In genomic region chr2:8067784-8068336, GRCh38 we compare ENCODE assay signal across 2 cellular contexts.
TF ChIP-seq lines count a peak whose summit lies in the region.

No MANE protein-coding gene starts in this region.

TF ChIP-seq in HepG2, 621 proteins besides CTCF, POLR2A, EP300 and RAD21:
- TF ChIP-seq, protein P1, sequence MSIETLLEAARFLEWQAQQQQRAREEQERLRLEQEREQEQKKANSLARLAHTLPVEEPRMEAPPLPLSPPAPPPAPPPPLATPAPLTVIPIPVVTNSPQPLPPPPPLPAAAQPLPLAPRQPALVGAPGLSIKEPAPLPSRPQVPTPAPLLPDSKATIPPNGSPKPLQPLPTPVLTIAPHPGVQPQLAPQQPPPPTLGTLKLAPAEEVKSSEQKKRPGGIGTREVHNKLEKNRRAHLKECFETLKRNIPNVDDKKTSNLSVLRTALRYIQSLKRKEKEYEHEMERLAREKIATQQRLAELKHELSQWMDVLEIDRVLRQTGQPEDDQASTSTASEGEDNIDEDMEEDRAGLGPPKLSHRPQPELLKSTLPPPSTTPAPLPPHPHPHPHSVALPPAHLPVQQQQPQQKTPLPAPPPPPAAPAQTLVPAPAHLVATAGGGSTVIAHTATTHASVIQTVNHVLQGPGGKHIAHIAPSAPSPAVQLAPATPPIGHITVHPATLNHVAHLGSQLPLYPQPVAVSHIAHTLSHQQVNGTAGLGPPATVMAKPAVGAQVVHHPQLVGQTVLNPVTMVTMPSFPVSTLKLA (IDR thresholded peaks at IDR 0.05) = peak; percentile 82
- TF ChIP-seq NR2F6 (IDR thresholded peaks at IDR 0.05) (no peak), NR2F6 (CRISPR knock-in tag; IDR thresholded peaks at IDR 0.05) (no peak), MEIS2 (CRISPR knock-in tag; IDR thresholded peaks at IDR 0.05) (no peak), RXRB (CRISPR knock-in tag; IDR thresholded peaks at IDR 0.05; ENCODE audit: borderline replicate concordance) (no peak), SYNCRIP (IDR thresholded peaks at IDR 0.05; ENCODE audit: insufficient read depth, low read depth, low read length) (no peak), NFAT5 (CRISPR knock-in tag; IDR thresholded peaks at IDR 0.05) (no peak), ZNF263 (CRISPR knock-in tag; IDR thresholded peaks at IDR 0.05) (peak; percentile 93), CC2D1A (CRISPR knock-in tag; IDR thresholded peaks at IDR 0.05) (no peak), RFX1 (IDR thresholded peaks at IDR 0.05) (no peak), ZNF335 (CRISPR knock-in tag; IDR thresholded peaks at IDR 0.05) (no peak), MAF1 (CRISPR knock-in tag; IDR thresholded peaks at IDR 0.05; ENCODE audit: borderline replicate concordance) (no peak), ZNF780A (CRISPR knock-in tag; IDR thresholded peaks at IDR 0.05) (no peak), ZNF136 (CRISPR knock-in tag; IDR thresholded peaks at IDR 0.05; ENCODE audit: low read depth) (no peak)

TF ChIP-seq in H1, 55 proteins besides CTCF, POLR2A, EP300 and RAD21:
- TF ChIP-seq E2F6 (IDR thresholded peaks at IDR 0.05) (peak; percentile 39; the same call in 1 of the 2 replicates), ATF3 (IDR thresholded peaks at IDR 0.05; ENCODE audit: insufficient read depth, low read depth, low read length) (no peak), CHD2 (IDR thresholded peaks at IDR 0.05; ENCODE audit: low read length) (no peak), MAX (IDR thresholded peaks at IDR 0.05) (0 out of 2 replicates have a peak, but pooled peaks have one; percentile 16)
